ENCODE assay signal across 1 cellular context in the genomic region with DNA sequence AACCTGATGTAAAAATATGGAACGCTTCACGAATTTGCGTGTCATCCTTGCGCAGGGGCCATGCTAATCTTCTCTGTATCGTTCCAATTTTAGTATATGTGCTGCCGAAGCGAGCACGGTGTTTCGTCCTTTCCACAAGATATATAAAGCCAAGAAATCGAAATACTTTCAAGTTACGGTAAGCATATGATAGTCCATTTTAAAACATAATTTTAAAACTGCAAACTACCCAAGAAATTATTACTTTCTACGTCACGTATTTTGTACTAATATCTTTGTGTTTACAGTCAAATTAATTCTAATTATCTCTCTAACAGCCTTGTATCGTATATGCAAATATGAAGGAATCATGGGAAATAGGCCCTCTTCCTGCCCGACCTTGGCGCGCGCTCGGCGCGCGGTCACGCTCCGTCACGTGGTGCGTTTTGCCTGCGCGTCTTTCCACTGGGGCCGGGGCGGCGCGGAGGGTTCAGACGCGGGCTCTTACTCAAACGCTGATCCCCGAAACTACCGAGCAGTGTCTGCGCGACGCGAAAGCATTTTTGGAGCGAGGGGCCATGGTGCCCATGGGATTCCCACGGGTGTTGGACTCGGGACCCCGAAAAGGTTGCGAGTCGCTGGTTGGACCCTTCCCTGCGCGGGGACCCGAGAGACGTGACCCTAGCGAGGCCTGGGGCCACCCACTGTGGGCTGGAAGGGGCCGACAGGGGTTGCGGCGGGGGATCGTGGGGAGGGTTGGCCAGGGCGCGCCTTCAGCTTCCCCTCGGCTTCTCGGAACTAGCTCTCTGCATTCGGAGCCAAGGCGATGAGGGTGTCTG.
TF ChIP-seq lines count a peak whose summit lies in the region.

Gene RNU6-1, minus strand, starts transcription at position 117 of the 818 bp plus-strand sequence.

TF ChIP-seq in HepG2, 621 proteins besides CTCF, POLR2A, EP300 and RAD21 (continued from another document and continues in another):
- TF ChIP-seq BRF2 (CRISPR knock-in tag; IDR thresholded peaks at IDR 0.05) = peak; percentile 100
- TF ChIP-seq, protein P1, sequence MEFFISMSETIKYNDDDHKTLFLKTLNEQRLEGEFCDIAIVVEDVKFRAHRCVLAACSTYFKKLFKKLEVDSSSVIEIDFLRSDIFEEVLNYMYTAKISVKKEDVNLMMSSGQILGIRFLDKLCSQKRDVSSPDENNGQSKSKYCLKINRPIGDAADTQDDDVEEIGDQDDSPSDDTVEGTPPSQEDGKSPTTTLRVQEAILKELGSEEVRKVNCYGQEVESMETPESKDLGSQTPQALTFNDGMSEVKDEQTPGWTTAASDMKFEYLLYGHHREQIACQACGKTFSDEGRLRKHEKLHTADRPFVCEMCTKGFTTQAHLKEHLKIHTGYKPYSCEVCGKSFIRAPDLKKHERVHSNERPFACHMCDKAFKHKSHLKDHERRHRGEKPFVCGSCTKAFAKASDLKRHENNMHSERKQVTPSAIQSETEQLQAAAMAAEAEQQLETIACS (CRISPR knock-in tag; IDR thresholded peaks at IDR 0.05) = peak; percentile 97
- no peak for TF ChIP-seq ZNF383 (CRISPR knock-in tag; IDR thresholded peaks at IDR 0.05; ENCODE audit: borderline replicate concordance)
- peak; percentile 34; the same call in 1 of the 2 replicates for TF ChIP-seq IRF2 (CRISPR knock-in tag; IDR thresholded peaks at IDR 0.05)
- TF ChIP-seq REL (CRISPR knock-in tag; conservative IDR thresholded peaks at IDR 0.05) = no peak
- no peak for TF ChIP-seq ZKSCAN5 (CRISPR knock-in tag; IDR thresholded peaks at IDR 0.05)
- TF ChIP-seq CEBPG (CRISPR knock-in tag; IDR thresholded peaks at IDR 0.05) = 0 out of 2 replicates have a peak, but pooled peaks have one; percentile 4
- TF ChIP-seq, protein P2, sequence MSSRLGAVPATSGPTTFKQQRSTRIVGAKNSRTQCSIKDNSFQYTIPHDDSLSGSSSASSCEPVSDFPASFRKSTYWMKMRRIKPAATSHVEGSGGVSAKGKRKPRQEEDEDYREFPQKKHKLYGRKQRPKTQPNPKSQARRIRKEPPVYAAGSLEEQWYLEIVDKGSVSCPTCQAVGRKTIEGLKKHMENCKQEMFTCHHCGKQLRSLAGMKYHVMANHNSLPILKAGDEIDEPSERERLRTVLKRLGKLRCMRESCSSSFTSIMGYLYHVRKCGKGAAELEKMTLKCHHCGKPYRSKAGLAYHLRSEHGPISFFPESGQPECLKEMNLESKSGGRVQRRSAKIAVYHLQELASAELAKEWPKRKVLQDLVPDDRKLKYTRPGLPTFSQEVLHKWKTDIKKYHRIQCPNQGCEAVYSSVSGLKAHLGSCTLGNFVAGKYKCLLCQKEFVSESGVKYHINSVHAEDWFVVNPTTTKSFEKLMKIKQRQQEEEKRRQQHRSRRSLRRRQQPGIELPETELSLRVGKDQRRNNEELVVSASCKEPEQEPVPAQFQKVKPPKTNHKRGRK (CRISPR knock-in tag; IDR thresholded peaks at IDR 0.05) = no peak
- TF ChIP-seq SAFB2 (CRISPR knock-in tag; IDR thresholded peaks at IDR 0.05; ENCODE audit: borderline replicate concordance, low read depth) = 0 out of 2 replicates have a peak, but pooled peaks have one; percentile 46
- TF ChIP-seq ZNF263 (CRISPR knock-in tag; IDR thresholded peaks at IDR 0.05) = no peak
- peak; percentile 73; the same call in 1 of the 2 replicates for TF ChIP-seq GABPB1 (CRISPR knock-in tag; IDR thresholded peaks at IDR 0.05)
- TF ChIP-seq, protein P3, sequence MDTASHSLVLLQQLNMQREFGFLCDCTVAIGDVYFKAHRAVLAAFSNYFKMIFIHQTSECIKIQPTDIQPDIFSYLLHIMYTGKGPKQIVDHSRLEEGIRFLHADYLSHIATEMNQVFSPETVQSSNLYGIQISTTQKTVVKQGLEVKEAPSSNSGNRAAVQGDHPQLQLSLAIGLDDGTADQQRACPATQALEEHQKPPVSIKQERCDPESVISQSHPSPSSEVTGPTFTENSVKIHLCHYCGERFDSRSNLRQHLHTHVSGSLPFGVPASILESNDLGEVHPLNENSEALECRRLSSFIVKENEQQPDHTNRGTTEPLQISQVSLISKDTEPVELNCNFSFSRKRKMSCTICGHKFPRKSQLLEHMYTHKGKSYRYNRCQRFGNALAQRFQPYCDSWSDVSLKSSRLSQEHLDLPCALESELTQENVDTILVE (CRISPR knock-in tag; IDR thresholded peaks at IDR 0.05) = 0 out of 2 replicates have a peak, but pooled peaks have one; percentile 33
- no peak; the same call in 1 of the 2 replicates for TF ChIP-seq ZFP90 (CRISPR knock-in tag; IDR thresholded peaks at IDR 0.05; ENCODE audit: borderline replicate concordance)
- TF ChIP-seq ZNF234 (CRISPR knock-in tag; conservative IDR thresholded peaks at IDR 0.05) = no peak
- peak; percentile 34; the same call in 1 of the 2 replicates for TF ChIP-seq ZBTB26 (CRISPR knock-in tag; IDR thresholded peaks at IDR 0.05; ENCODE audit: borderline replicate concordance)
- TF ChIP-seq DMAP1 (CRISPR knock-in tag; IDR thresholded peaks at IDR 0.05) = 0 out of 2 replicates have a peak, but pooled peaks have one; percentile 56
- TF ChIP-seq HOXA9 (CRISPR knock-in tag; IDR thresholded peaks at IDR 0.05; ENCODE audit: borderline replicate concordance) = no peak
- TF ChIP-seq TBL1XR1 (IDR thresholded peaks at IDR 0.05; ENCODE audit: borderline replicate concordance, low read length, partially characterized antibody) = peak; percentile 33
- peak; percentile 66; the same call in 1 of the 2 replicates for TF ChIP-seq PITX1 (CRISPR knock-in tag; IDR thresholded peaks at IDR 0.05)
- peak; percentile 93 for TF ChIP-seq KMT2B (CRISPR knock-in tag; IDR thresholded peaks at IDR 0.05)
- TF ChIP-seq, protein P4, sequence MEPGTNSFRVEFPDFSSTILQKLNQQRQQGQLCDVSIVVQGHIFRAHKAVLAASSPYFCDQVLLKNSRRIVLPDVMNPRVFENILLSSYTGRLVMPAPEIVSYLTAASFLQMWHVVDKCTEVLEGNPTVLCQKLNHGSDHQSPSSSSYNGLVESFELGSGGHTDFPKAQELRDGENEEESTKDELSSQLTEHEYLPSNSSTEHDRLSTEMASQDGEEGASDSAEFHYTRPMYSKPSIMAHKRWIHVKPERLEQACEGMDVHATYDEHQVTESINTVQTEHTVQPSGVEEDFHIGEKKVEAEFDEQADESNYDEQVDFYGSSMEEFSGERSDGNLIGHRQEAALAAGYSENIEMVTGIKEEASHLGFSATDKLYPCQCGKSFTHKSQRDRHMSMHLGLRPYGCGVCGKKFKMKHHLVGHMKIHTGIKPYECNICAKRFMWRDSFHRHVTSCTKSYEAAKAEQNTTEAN (CRISPR knock-in tag; conservative IDR thresholded peaks at IDR 0.05) = no peak
- 0 out of 2 replicates have a peak, but pooled peaks have one; percentile 10 for TF ChIP-seq ARNT2 (CRISPR knock-in tag; IDR thresholded peaks at IDR 0.05; ENCODE audit: low read depth)
- TF ChIP-seq ZNF558 (CRISPR knock-in tag; IDR thresholded peaks at IDR 0.05; ENCODE audit: borderline replicate concordance) = peak; percentile 60; the same call in 1 of the 2 replicates
- TF ChIP-seq KAT8 (CRISPR knock-in tag; IDR thresholded peaks at IDR 0.05) = peak; percentile 71
- TF ChIP-seq CREB1 (IDR thresholded peaks at IDR 0.05) = peak; percentile 88
- peak; percentile 42; the same call in 1 of the 2 replicates for TF ChIP-seq CREB1 (CRISPR knock-in tag; IDR thresholded peaks at IDR 0.05)
- peak; percentile 86 for TF ChIP-seq ZNF143 (CRISPR knock-in tag; IDR thresholded peaks at IDR 0.05)
- TF ChIP-seq, protein P5, sequence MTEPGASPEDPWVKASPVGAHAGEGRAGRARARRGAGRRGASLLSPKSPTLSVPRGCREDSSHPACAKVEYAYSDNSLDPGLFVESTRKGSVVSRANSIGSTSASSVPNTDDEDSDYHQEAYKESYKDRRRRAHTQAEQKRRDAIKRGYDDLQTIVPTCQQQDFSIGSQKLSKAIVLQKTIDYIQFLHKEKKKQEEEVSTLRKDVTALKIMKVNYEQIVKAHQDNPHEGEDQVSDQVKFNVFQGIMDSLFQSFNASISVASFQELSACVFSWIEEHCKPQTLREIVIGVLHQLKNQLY (CRISPR knock-in tag; IDR thresholded peaks at IDR 0.05) = no peak
- TF ChIP-seq KLF11 (CRISPR knock-in tag; IDR thresholded peaks at IDR 0.05) = no peak; the same call in 1 of the 2 replicates
- no peak for TF ChIP-seq ZNF333 (CRISPR knock-in tag; IDR thresholded peaks at IDR 0.05; ENCODE audit: borderline replicate concordance)
- no peak for TF ChIP-seq TP53 (CRISPR knock-in tag; conservative IDR thresholded peaks at IDR 0.05)
- peak; percentile 31; the same call in 1 of the 2 replicates for TF ChIP-seq ZNF788 (CRISPR knock-in tag; IDR thresholded peaks at IDR 0.05; ENCODE audit: borderline replicate concordance)
- TF ChIP-seq UBTF (CRISPR knock-in tag; IDR thresholded peaks at IDR 0.05) = peak; percentile 62
- peak; percentile 53 for TF ChIP-seq ZNF407 (CRISPR knock-in tag; IDR thresholded peaks at IDR 0.05; ENCODE audit: not compliant biosample characterization)
- peak; percentile 97 for TF ChIP-seq ASH2L (IDR thresholded peaks at IDR 0.05; ENCODE audit: insufficient read length, low read depth, low read length)
- TF ChIP-seq PHF8 (CRISPR knock-in tag; IDR thresholded peaks at IDR 0.05) = peak; percentile 85
- no peak for TF ChIP-seq ETV5 (CRISPR knock-in tag; IDR thresholded peaks at IDR 0.05; ENCODE audit: borderline replicate concordance)
